ENCODE assay signal across 8 cellular contexts in genomic region chrX:110665636-110666035, GRCh38.
A peak's percentile ranks its signal among the peaks of the same experiment; 100 is the strongest.
DNase-seq lines count a peak whose midpoint lies in the region; ATAC-seq and TF ChIP-seq lines count a peak whose summit lies in the region.

No MANE protein-coding gene starts in this region.

- TF ChIP-seq CTCF in GM12872 (IDR thresholded peaks at IDR 0.05; ENCODE audit: insufficient read depth, low read depth, low read length) (peak; percentile 56), Panc1 (IDR thresholded peaks at IDR 0.05) (peak; percentile 64), psoas muscle (IDR thresholded peaks at IDR 0.05) (peak; percentile 46), prostate gland (IDR thresholded peaks at IDR 0.05) (peak in 1 of 4 experiments; percentile 6)

- no peaks in the 10 kb centered on the region for H3K36me3 ChIP-seq in Panc1 (ENCODE audit: control insufficient read depth, insufficient read depth, low read length)
- no peaks in the 10 kb centered on the region for H3K36me3 ChIP-seq in psoas muscle (ENCODE audit: insufficient read depth in 1 of 2, low read depth in 1 of 2)
- no peaks in the 10 kb centered on the region for H3K36me3 ChIP-seq in prostate gland

- no TSS peak for BruUV-seq in Panc1 (replicated peaks; lab: Mats Ljungman, UMichigan)

- POLR2A ChIA-PET in Panc1 (lab: Charles Lee): no interaction called here

- no peak overlapping the region for H3K4me3 Mint-ChIP-seq in natural killer cell treated with Interleukin-12 subunit alpha and Interleukin-12 subunit beta and Interleukin-15 and Interleukin-18, amount 100 ng/mL, for 72 hours

- no peak for TF ChIP-seq POLR2A in prostate gland (IDR thresholded peaks at IDR 0.05)

- no peaks in the 10 kb centered on the region for H3K9me3 Mint-ChIP-seq in natural killer cell treated with Interleukin-12 subunit alpha and Interleukin-12 subunit beta and Interleukin-15 and Interleukin-18, amount 100 ng/mL, for 72 hours

- in situ Hi-C loops in Panc1 (cut with HindIII; ENCODE audit: low pct_unique_long_range_greater_than_20kb, low sequenced_read_pairs): no loop called here

- no peaks in the 10 kb centered on the region for H3K36me3 Mint-ChIP-seq in natural killer cell treated with Interleukin-12 subunit alpha and Interleukin-12 subunit beta and Interleukin-15 and Interleukin-18, amount 100 ng/mL, for 72 hours

- H3K27me3 ChIP-seq in Panc1 (ENCODE audit: control insufficient read depth, insufficient read depth, low read length) (no peaks in the 10 kb centered on the region), psoas muscle (ENCODE audit: insufficient read depth in 3 of 3, low read length in 2 of 3) (peaks cover 0 to 20% (median 0%) of the 10 kb centered on the region in 3 donors), prostate gland (replicated peaks; ENCODE audit: insufficient read depth) (no peaks in the 10 kb centered on the region)

- CTCF ChIA-PET in Panc1 (lab: Charles Lee): no interaction called here

- peaks cover 0 to 9% of the 10 kb centered on the region in 2 donors for H3K27me3 Mint-ChIP-seq in natural killer cell treated with Interleukin-12 subunit alpha and Interleukin-12 subunit beta and Interleukin-15 and Interleukin-18, amount 100 ng/mL, for 72 hours

- H3K27ac ChIP-seq in Panc1 (ENCODE audit: low read length): no peak overlapping the region
- no peak overlapping the region for H3K27ac ChIP-seq in psoas muscle
- no peak overlapping the region for H3K27ac ChIP-seq in prostate gland

- H3K27ac Mint-ChIP-seq in natural killer cell treated with Interleukin-12 subunit alpha and Interleukin-12 subunit beta and Interleukin-15 and Interleukin-18, amount 100 ng/mL, for 72 hours: no peak overlapping the region

- H3K4me1 Mint-ChIP-seq in natural killer cell treated with Interleukin-12 subunit alpha and Interleukin-12 subunit beta and Interleukin-15 and Interleukin-18, amount 100 ng/mL, for 72 hours (ENCODE audit: low read depth in 2 of 2): no peaks in the 10 kb centered on the region

- ATAC-seq in HG03025 (IDR thresholded peaks at IDR 0.05; ENCODE audit: low FRiP score, unreplicated experiment) (peak; percentile 82), Panc1 (peak; percentile 80; the same call in 1 of the 2 replicates), psoas muscle (peak in 3 of 4 donors; percentile 45 to 71 (median 54))
- ATAC-seq in natural killer cell treated with Interleukin-12 subunit alpha and Interleukin-12 subunit beta and Interleukin-15 and Interleukin-18, amount 100 ng/mL, for 72 hours: no peak

- H3K9me3 ChIP-seq in Panc1 (ENCODE audit: control insufficient read depth, insufficient read depth, low read depth, low read length) (no peaks in the 10 kb centered on the region), psoas muscle (no peaks in the 10 kb centered on the region), prostate gland (no peaks in the 10 kb centered on the region)

- intact Hi-C loops in Panc1 (cut with micrococcal nuclease; ENCODE audit: unreplicated experiment): loop anchor here (5.0 kb wide), 1 partner anchor 213 kb away; no protein-coding TSS in a partner anchor
- intact Hi-C loops in psoas muscle (cut with DNase I): loop anchor here (2.0 to 10.0 kb wide), 3 partner anchors 182 to 215 kb away; no protein-coding TSS in a partner anchor
- intact Hi-C loops in prostate gland (cut with DNase I): no loop called here

- H3K4me1 ChIP-seq in Panc1 (ENCODE audit: control insufficient read depth, insufficient read depth, low read length) (no peaks in the 10 kb centered on the region), psoas muscle (no peaks in the 10 kb centered on the region), prostate gland (replicated peaks) (no peaks in the 10 kb centered on the region)

- DNase-seq in AG20443 (ENCODE audit: low spot score) (peak; percentile 27), Panc1 (ENCODE audit: low read depth, low spot score) (no peak), fibroblast of peridontal ligament (ENCODE audit: extremely low read depth) (peak; percentile 43), psoas muscle (peak in 1 of 2 donors; percentile 18), prostate gland (ENCODE audit: low spot score) (no peak)
- no peak for DNase-seq in natural killer cell treated with Interleukin-12 subunit alpha and Interleukin-12 subunit beta and Interleukin-15 and Interleukin-18, amount 100 ng/mL, for 72 hours (ENCODE audit: low spot score)

- H3K4me3 ChIP-seq in Panc1 (ENCODE audit: low read depth in 2 of 2, low read length in 2 of 2): no peak overlapping the region
- H3K4me3 ChIP-seq in psoas muscle: no peak overlapping the region
- no peak overlapping the region for H3K4me3 ChIP-seq in prostate gland

- 4 to 10% (median 8%) methylated on average over 1 to 2 of the region's 2 CpGs for WGBS in psoas muscle, 3 donors
- 31% methylated on average over 2 of the region's 2 CpGs for WGBS in prostate gland

Comparison
In these comparisons a context has a peak if more than half of its experiments do, and no peak if none do; other contexts are left out.
1. DNase-seq: peak in AG20443 (single experiment) and fibroblast of peridontal ligament (single experiment); none in Panc1 (single experiment), prostate gland (single experiment) and natural killer cell treated with Interleukin-12 subunit alpha and Interleukin-12 subunit beta and Interleukin-15 and Interleukin-18, amount 100 ng/mL, for 72 hours (single experiment).
2. ATAC-seq: peak in HG03025 (single experiment), Panc1 (single experiment) and psoas muscle (3 of 4); none in natural killer cell treated with Interleukin-12 subunit alpha and Interleukin-12 subunit beta and Interleukin-15 and Interleukin-18, amount 100 ng/mL, for 72 hours (0 of 2).